In the genomic region with DNA sequence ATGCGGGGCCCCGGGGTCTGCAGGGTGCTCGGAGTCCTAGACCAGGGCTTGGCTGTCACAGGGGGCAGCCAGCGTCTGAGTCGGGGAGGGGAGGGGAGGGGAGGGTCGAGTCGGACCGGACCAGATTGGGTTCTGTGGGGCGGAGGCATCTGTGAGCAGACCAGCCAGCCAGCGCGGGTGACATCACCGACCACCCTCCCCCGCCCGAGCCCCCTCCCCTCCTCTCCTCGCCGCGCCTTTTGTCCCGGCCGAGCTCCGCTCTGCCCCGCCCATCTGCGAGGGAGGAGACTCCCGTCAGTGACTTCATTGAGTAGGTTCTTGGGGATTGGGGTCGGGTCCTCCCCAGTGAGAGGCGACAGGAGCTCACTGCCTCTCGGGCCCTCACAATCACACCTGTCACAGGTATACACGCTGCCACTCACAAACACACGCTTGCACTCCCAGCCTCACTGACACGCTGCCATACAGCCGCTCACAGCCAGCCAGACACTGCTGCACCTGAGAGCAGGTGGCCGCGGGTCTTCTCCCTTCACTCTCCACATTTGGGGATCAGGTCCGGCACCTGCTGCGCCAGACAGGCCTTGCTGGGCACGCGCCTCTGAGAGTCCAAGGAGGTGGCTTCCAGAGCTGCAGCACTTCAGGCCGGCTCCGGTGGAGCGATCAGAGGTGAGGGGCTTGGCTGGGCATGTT, we compare ENCODE assay signal across 7 cellular contexts. TPM values are rescaled to one million over a fixed set of nuclear protein-coding genes. Genes with fewer than 3 reads are reported as not detected.
DNase-seq lines count a peak whose midpoint lies in the region; ATAC-seq and TF ChIP-seq lines count a peak whose summit lies in the region.

No MANE protein-coding gene starts in this region.

- peaks cover 36 to 79% (median 58%) of the 10 kb centered on the region in 3 donors for H3K4me1 ChIP-seq in esophagus squamous epithelium
- peaks cover 52% of the 10 kb centered on the region for H3K4me1 ChIP-seq in muscle layer of colon (ENCODE audit: insufficient read depth, low read length)
- H3K4me1 ChIP-seq in thyroid gland: peaks cover 25 to 49% of the 10 kb centered on the region in 2 donors

- DNase-seq in NCI-H146 (lab: John Stamatoyannopoulos, UW): peak; percentile 64
- peak; percentile 56 for DNase-seq in activated T-cell treated with anti-CD3 and anti-CD28 coated beads, Interleukin-2, amount 50 U/mL, for 1 hour
- no peak for DNase-seq in esophagus squamous epithelium (lab: John Stamatoyannopoulos, UW)
- DNase-seq in thyroid gland: peak; percentile 69

- TF ChIP-seq CTCF in GM12875 (IDR thresholded peaks at IDR 0.05; ENCODE audit: borderline replicate concordance, insufficient read depth, low read depth, low read length): no peak
- TF ChIP-seq CTCF in esophagus squamous epithelium (IDR thresholded peaks at IDR 0.05): no peak
- no peak for TF ChIP-seq CTCF in thyroid gland (IDR thresholded peaks at IDR 0.05)

- TF ChIP-seq POLR2A in esophagus squamous epithelium (IDR thresholded peaks at IDR 0.05): no peak
- no peak for TF ChIP-seq POLR2A in thyroid gland (IDR thresholded peaks at IDR 0.05)

- H3K9ac ChIP-seq in muscle layer of colon (ENCODE audit: low read length): peak overlapping the region; percentile 80

- peak overlapping the region; percentile 89 to 97 (median 96) for H3K27ac ChIP-seq in esophagus squamous epithelium
- peak overlapping the region; percentile 88 for H3K27ac ChIP-seq in muscle layer of colon (ENCODE audit: low read depth, low read length)
- peak overlapping the region; percentile 43 to 91 (median 86) for H3K27ac ChIP-seq in thyroid gland

- WGBS in esophagus squamous epithelium, 2 donors: 0% methylated on average over 8 of the region's 39 CpGs; no CpG with 5 or more reads in 1 of the 2 donors
- 4% methylated on average over 22 of the region's 39 CpGs; no CpG with 5 or more reads in 1 of the 2 donors for WGBS in thyroid gland, 2 donors

- no peaks in the 10 kb centered on the region for H3K9me3 ChIP-seq in esophagus squamous epithelium
- no peaks in the 10 kb centered on the region for H3K9me3 ChIP-seq in muscle layer of colon (ENCODE audit: low read length)
- H3K9me3 ChIP-seq in thyroid gland: no peaks in the 10 kb centered on the region

- peak overlapping the region; percentile 94 for H3K4me3 ChIP-seq in GM12875 (ENCODE audit: low read depth, low read length)
- H3K4me3 ChIP-seq in esophagus squamous epithelium: peak overlapping the region; percentile 66 to 94 (median 82)
- peak overlapping the region; percentile 64 to 83 for H3K4me3 ChIP-seq in muscle layer of colon (ENCODE audit: low read depth in 1 of 2, low read length in 2 of 2)
- H3K4me3 ChIP-seq in thyroid gland (replicated peaks in 1 of 3): peak overlapping the region; percentile 41 to 95 (median 48)

- H3K27me3 ChIP-seq in esophagus squamous epithelium (no peaks in the 10 kb centered on the region), muscle layer of colon (ENCODE audit: control insufficient read depth in 1 of 2, insufficient read depth in 2 of 2, low read length in 2 of 2) (no peaks in the 10 kb centered on the region), thyroid gland (no peaks in the 10 kb centered on the region)

- intact Hi-C loops in esophagus squamous epithelium (cut with DNase I): loop anchor here (5.0 to 10.0 kb wide), 3 partner anchors 85 to 485 kb away; partner anchors contain the start of genes FANCG and VCP
- intact Hi-C loops in thyroid gland (cut with DNase I): loop anchor here (5.0 kb wide), 2 partner anchors 82 to 93 kb away; partner anchors contain the start of gene VCP

- H3K36me3 ChIP-seq in esophagus squamous epithelium (no peaks in the 10 kb centered on the region), muscle layer of colon (ENCODE audit: insufficient read depth, low read length) (no peaks in the 10 kb centered on the region), thyroid gland (no peaks in the 10 kb centered on the region)

- no peak for ATAC-seq in HG02623 (IDR thresholded peaks at IDR 0.05; ENCODE audit: unreplicated experiment)

RNA-seq across cellular contexts. Expression of gene DNAJB5, which starts 0.5 kb away (rescaled TPM):
- total RNA-seq in esophagus squamous epithelium: 10 to 100 TPM in 1 of 4 donors, 1 to 10 TPM in 3; 3.5 to 16.6 (median 6.5) TPM
- total RNA-seq in thyroid gland: 10 to 100 TPM; 11.8 to 18.7 (median 16.5) TPM

RNA-seq across cellular contexts. Expression of gene PHF24, which starts 32.0 kb away (rescaled TPM):
- total RNA-seq in esophagus squamous epithelium (under 1 TPM in 3 of 4 donors, not detected in 1; 0.09 to 0.57 (median 0.44) TPM), thyroid gland (1 to 10 TPM in 3 of 4 donors, under 1 TPM in 1; 0.67 to 2.1 (median 1.4) TPM)
